Comparison of ENCODE assay signal across 1 cellular context in genomic region chrX:139936259-139936658, GRCh38.
TF ChIP-seq lines count a peak whose summit lies in the region.

No MANE protein-coding gene starts in this region.

TF ChIP-seq in liver, 16 proteins besides CTCF, POLR2A, EP300 and RAD21 (continued from another document):
- TF ChIP-seq NR2F2 (IDR thresholded peaks at IDR 0.05) (no peak), ATF3 (IDR thresholded peaks at IDR 0.05) (no peak), GABPA (IDR thresholded peaks at IDR 0.05 in 1 of 2, conservative IDR thresholded peaks at IDR 0.05 in 1 of 2) (no peak)
